Comparison of ENCODE assay signal across 1 cellular context in the genomic region with DNA sequence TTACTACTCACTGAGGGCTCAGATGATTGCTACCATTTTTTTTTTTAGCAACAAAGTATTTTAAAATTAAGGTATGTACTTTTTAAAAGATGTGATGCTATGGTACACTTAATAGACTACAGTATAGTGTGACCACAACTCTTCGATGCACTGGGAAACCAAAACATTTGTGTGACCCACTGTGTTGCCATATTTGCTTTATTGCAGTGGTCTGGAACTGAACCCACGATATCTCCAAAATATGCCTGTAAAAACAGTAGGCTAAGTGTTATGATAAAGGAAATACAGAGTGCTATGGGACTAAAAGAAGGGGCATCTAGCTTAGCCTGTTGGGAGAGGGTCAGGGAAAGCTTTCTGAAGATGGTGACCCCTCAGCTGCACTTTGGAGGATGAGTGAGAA.
TF ChIP-seq lines count a peak whose summit lies in the region.

No MANE protein-coding gene starts in this region.

TF ChIP-seq in IMR-90, 13 proteins besides CTCF, POLR2A, EP300 and RAD21 (continued from another document):
- TF ChIP-seq, protein P1, sequence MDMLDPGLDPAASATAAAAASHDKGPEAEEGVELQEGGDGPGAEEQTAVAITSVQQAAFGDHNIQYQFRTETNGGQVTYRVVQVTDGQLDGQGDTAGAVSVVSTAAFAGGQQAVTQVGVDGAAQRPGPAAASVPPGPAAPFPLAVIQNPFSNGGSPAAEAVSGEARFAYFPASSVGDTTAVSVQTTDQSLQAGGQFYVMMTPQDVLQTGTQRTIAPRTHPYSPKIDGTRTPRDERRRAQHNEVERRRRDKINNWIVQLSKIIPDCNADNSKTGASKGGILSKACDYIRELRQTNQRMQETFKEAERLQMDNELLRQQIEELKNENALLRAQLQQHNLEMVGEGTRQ (IDR thresholded peaks at IDR 0.05; ENCODE audit: low read depth, low read length): no peak
- TF ChIP-seq MXI1 (IDR thresholded peaks at IDR 0.05; ENCODE audit: borderline replicate concordance, low read depth, low read length): no peak
TF ChIP-seq in IMR-90: peak in this region for 1.
